Comparison of ENCODE assay signal across 8 cellular contexts in the genomic region with DNA sequence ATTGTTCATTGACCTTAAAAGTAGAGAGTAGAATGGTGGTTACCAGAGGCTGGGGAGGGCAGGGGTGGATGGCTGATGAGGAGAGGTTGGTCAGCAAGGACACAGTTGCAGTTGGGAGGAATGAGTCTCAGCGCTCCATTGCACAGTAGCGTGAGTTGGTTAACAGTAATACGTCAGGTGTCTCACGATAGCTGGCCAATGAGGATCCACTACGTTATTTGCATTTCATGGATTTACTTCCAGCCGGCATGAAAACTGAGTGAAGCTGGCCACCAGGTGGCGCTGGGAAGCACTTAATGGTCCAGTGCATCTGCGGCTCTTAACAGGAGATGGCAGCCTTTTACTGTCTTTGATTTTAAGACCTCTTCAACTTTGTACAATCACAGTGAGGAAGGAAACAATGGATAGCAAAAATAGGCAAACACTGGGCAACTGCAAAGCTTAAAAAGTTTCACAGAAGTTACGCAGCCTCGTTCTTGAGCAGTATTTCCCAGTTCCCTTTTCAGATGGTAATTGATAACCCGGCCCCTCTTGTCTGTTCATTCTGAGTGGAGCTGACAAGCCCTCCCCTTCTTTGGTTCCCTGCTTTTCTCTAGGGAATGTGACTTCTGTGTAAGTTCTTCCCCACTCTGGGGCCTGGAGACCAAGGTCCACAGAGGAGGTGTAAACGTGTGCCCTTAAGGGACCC. TPM values are rescaled to one million over a fixed set of nuclear protein-coding genes. Genes with fewer than 3 reads are reported as not detected.
DNase-seq lines count a peak whose midpoint lies in the region; ATAC-seq, FAIRE-seq and TF ChIP-seq lines count a peak whose summit lies in the region.

No MANE protein-coding gene starts in this region.

- DNase-seq in D721Med (ENCODE audit: insufficient read length, low spot score) = peak; percentile 37
- DNase-seq in HTR-8/SVneo (ENCODE audit: insufficient read length, low spot score) = peak; percentile 61
- peak; percentile 71 to 91 for DNase-seq in NOMO-1 (lab: John Stamatoyannopoulos, UW; ENCODE audit: unreplicated experiment in 2 of 2)
- DNase-seq in activated CD8-positive, alpha-beta memory T cell treated with anti-CD3 and anti-CD28 coated beads for 24 hours = peak; percentile 91
- DNase-seq in mesothelial cell of epicardium (ENCODE audit: low spot score in 2 of 2, unreplicated experiment in 2 of 2) = peak; percentile 76 to 92
- peak; percentile 62 to 75 for DNase-seq in stimulated activated CD8-positive, alpha-beta memory T cell treated with anti-CD3 and anti-CD28 coated beads, Interleukin-4, amount 100 ng/mL, for 1 hour (ENCODE audit: low read depth in 2 of 2, low spot score in 1 of 2)

- peak; percentile 41 for FAIRE-seq in D721Med (lab: Jason Lieb, UNC)
- FAIRE-seq in HTR-8/SVneo (lab: Jason Lieb, UNC) = peak; percentile 42
- FAIRE-seq in endometrium (lab: Jason Lieb, UNC) = peak; percentile 85

- no peaks in the 10 kb centered on the region for H3K36me3 Mint-ChIP-seq in mesothelial cell of epicardium

- peak overlapping the region; percentile 73 for H3K27ac Mint-ChIP-seq in mesothelial cell of epicardium

- peaks cover 25% of the 10 kb centered on the region for H3K4me1 Mint-ChIP-seq in mesothelial cell of epicardium

- TF ChIP-seq CTCF in D721Med (IDR thresholded peaks at IDR 0.05; ENCODE audit: insufficient read depth, missing control alignments) (peak; percentile 100), mesothelial cell of epicardium (IDR thresholded peaks at IDR 0.05; ENCODE audit: unreplicated experiment) (peak; percentile 94)

- peak; percentile 95 for ATAC-seq in GM21515 (IDR thresholded peaks at IDR 0.05; ENCODE audit: unreplicated experiment)

- H3K9me3 Mint-ChIP-seq in mesothelial cell of epicardium = no peaks in the 10 kb centered on the region

- peak overlapping the region; percentile 38 for H3K4me3 Mint-ChIP-seq in mesothelial cell of epicardium

- no peaks in the 10 kb centered on the region for H3K27me3 Mint-ChIP-seq in mesothelial cell of epicardium (ENCODE audit: low read depth)

RNA-seq across cellular contexts. Expression of gene AKR1E2, which starts 23.7 kb away (rescaled TPM):
- 7.9 to 9.3 TPM (median 8.4 TPM) in 3 replicates for total RNA-seq in mesothelial cell of epicardium

Comparison
In these comparisons a context has a peak if more than half of its experiments do, and no peak if none do; other contexts are left out.
1. Peak in every context shown above with its lines: DNase-seq and ATAC-seq.
2. DNase-seq: peak in every context shown above with its lines; median percentile 91 in activated CD8-positive, alpha-beta memory T cell treated with anti-CD3 and anti-CD28 coated beads for 24 hours; 84 in mesothelial cell of epicardium; 81 in NOMO-1; 68 in stimulated activated CD8-positive, alpha-beta memory T cell treated with anti-CD3 and anti-CD28 coated beads, Interleukin-4, amount 100 ng/mL, for 1 hour; 61 in HTR-8/SVneo; 37 in D721Med.